Comparison of ENCODE assay signal across 1 cellular context in genomic region chr19:10027158-10027997, GRCh38.
A peak's percentile ranks its signal among the peaks of the same experiment; 100 is the strongest.
TF ChIP-seq lines count a peak whose summit lies in the region.

No MANE protein-coding gene starts in this region.

TF ChIP-seq in WTC11, 78 proteins besides CTCF, POLR2A, EP300 and RAD21 (continued from another document and continues in another):
- TF ChIP-seq TCF7 (CRISPR knock-in tag; IDR thresholded peaks at IDR 0.05; ENCODE audit: low read depth) (no peak), ELF4 (CRISPR knock-in tag; IDR thresholded peaks at IDR 0.05; ENCODE audit: low read depth) (no peak), NR2C2 (CRISPR knock-in tag; IDR thresholded peaks at IDR 0.05) (no peak), USF2 (CRISPR knock-in tag; IDR thresholded peaks at IDR 0.05) (peak; percentile 89), OVOL2 (CRISPR knock-in tag; IDR thresholded peaks at IDR 0.05; ENCODE audit: borderline replicate concordance) (no peak), PRDM15 (CRISPR knock-in tag; IDR thresholded peaks at IDR 0.05) (no peak), TEAD4 (CRISPR knock-in tag; IDR thresholded peaks at IDR 0.05) (peak; percentile 97), CREM (CRISPR knock-in tag; IDR thresholded peaks at IDR 0.05) (peak; percentile 44; the same call in 1 of the 2 replicates), ZNF396 (CRISPR knock-in tag; IDR thresholded peaks at IDR 0.05; ENCODE audit: borderline replicate concordance) (no peak), ZNF512 (CRISPR knock-in tag; IDR thresholded peaks at IDR 0.05; ENCODE audit: borderline replicate concordance) (no peak; the same call in 1 of the 2 replicates), SOX15 (CRISPR knock-in tag; IDR thresholded peaks at IDR 0.05) (no peak), GRHL2 (CRISPR knock-in tag; IDR thresholded peaks at IDR 0.05; ENCODE audit: insufficient replicate concordance, severe bottlenecking) (no peak), NR3C1 (CRISPR knock-in tag; conservative IDR thresholded peaks at IDR 0.05; ENCODE audit: low read depth) (no peak), SMAD3 (CRISPR knock-in tag; IDR thresholded peaks at IDR 0.05; ENCODE audit: borderline replicate concordance) (no peak), HMGXB4 (CRISPR knock-in tag; IDR thresholded peaks at IDR 0.05) (0 out of 2 replicates have a peak, but pooled peaks have one; percentile 52), ZNF121 (CRISPR knock-in tag; IDR thresholded peaks at IDR 0.05) (no peak), ZNF532 (CRISPR knock-in tag; IDR thresholded peaks at IDR 0.05; ENCODE audit: borderline replicate concordance) (no peak), TEAD1 (CRISPR knock-in tag; IDR thresholded peaks at IDR 0.05) (peak; percentile 100), ZBTB43 (CRISPR knock-in tag; IDR thresholded peaks at IDR 0.05) (0 out of 2 replicates have a peak, but pooled peaks have one; percentile 64), FOXP4 (CRISPR knock-in tag; IDR thresholded peaks at IDR 0.05) (peak; percentile 61; the same call in 1 of the 2 replicates), ZSCAN18 (CRISPR knock-in tag; IDR thresholded peaks at IDR 0.05) (no peak), ZNF423 (CRISPR knock-in tag; IDR thresholded peaks at IDR 0.05) (no peak), NFATC4 (CRISPR knock-in tag; IDR thresholded peaks at IDR 0.05) (no peak), ATF2 (CRISPR knock-in tag; IDR thresholded peaks at IDR 0.05; ENCODE audit: borderline replicate concordance, low read depth) (no peak), E2F4 (CRISPR knock-in tag; IDR thresholded peaks at IDR 0.05; ENCODE audit: borderline replicate concordance, low read depth) (no peak), RORB (CRISPR knock-in tag; IDR thresholded peaks at IDR 0.05) (no peak), NR1H2 (CRISPR knock-in tag; IDR thresholded peaks at IDR 0.05) (no peak), ZBTB21 (CRISPR knock-in tag; IDR thresholded peaks at IDR 0.05; ENCODE audit: borderline replicate concordance) (no peak), MXD4 (CRISPR knock-in tag; IDR thresholded peaks at IDR 0.05; ENCODE audit: borderline replicate concordance) (no peak), IRF1 (CRISPR knock-in tag; IDR thresholded peaks at IDR 0.05) (no peak), ATF3 (CRISPR knock-in tag; conservative IDR thresholded peaks at IDR 0.05) (no peak), FOXP1 (CRISPR knock-in tag; IDR thresholded peaks at IDR 0.05; ENCODE audit: borderline replicate concordance) (peak; percentile 52; the same call in 1 of the 2 replicates), NFE2L1 (CRISPR knock-in tag; IDR thresholded peaks at IDR 0.05) (peak; percentile 53; the same call in 1 of the 2 replicates), GABPB1 (CRISPR knock-in tag; IDR thresholded peaks at IDR 0.05) (peak; percentile 73)
